Comparison of ENCODE assay signal across 15 cellular contexts in genomic region chr7:104929921-104930320, GRCh38.
"Had no signal": no experiment of that assay in that cellular context is flagged by ENCODE, and none has a peak within 500 bp of the region (broad histone marks: within the 10 kb centered on the region; RNA-seq: fewer than 3 reads in every experiment).

No MANE protein-coding gene starts in this region.

- H3K27me3 Mint-ChIP-seq: activated CD4-positive, alpha-beta memory T cell treated with anti-CD3 and anti-CD28 coated beads for 36 hours; activated naive CD4-positive, alpha-beta T cell treated with anti-CD3 and anti-CD28 coated beads, Interleukin-2, amount 50 U/mL, for 24 hours; activated T-cell treated with anti-CD3 and anti-CD28 coated beads, Interleukin-2, amount 50 U/mL, for 24 hours; naive thymus-derived CD8-positive, alpha-beta T cell; stimulated activated naive B cell treated with anti-CD40 and anti-IgM and Interleukin-4, amounts not matched to agents 10 μg/mL and 1 μg/mL and 100 μg/mL, for 72 hours had no signal

- H3K27me3 ChIP-seq: adrenal gland, colonic mucosa, tibial nerve had no signal

- H3K4me1 Mint-ChIP-seq: activated naive CD4-positive, alpha-beta T cell treated with anti-CD3 and anti-CD28 coated beads, Interleukin-2, amount 50 U/mL, for 24 hours had no signal

- H3K9me3 ChIP-seq: adrenal gland, colonic mucosa, tibial nerve had no signal

- H3K27ac ChIP-seq: adrenal gland, colonic mucosa, tibial nerve had no signal

- H3K9me3 Mint-ChIP-seq: activated CD4-positive, alpha-beta memory T cell treated with anti-CD3 and anti-CD28 coated beads for 36 hours; activated naive CD4-positive, alpha-beta T cell treated with anti-CD3 and anti-CD28 coated beads, Interleukin-2, amount 50 U/mL, for 24 hours; activated T-cell treated with anti-CD3 and anti-CD28 coated beads, Interleukin-2, amount 50 U/mL, for 24 hours; naive thymus-derived CD8-positive, alpha-beta T cell; stimulated activated naive B cell treated with anti-CD40 and anti-IgM and Interleukin-4, amounts not matched to agents 10 μg/mL and 1 μg/mL and 100 μg/mL, for 72 hours had no signal

- H3K36me3 ChIP-seq: adrenal gland, colonic mucosa, tibial nerve had no signal

- H3K4me1 ChIP-seq: adrenal gland had no signal

- ATAC-seq: left lobe of liver; naive thymus-derived CD8-positive, alpha-beta T cell; stimulated activated naive B cell treated with anti-CD40 and anti-IgM and Interleukin-4, amounts not matched to agents 10 μg/mL and 1 μg/mL and 100 μg/mL, for 72 hours had no signal

- H3K4me3 ChIP-seq: adrenal gland, colonic mucosa, tibial nerve had no signal

- DNase-seq: activated CD4-positive, alpha-beta memory T cell treated with anti-CD3 and anti-CD28 coated beads for 36 hours; activated effector memory CD4-positive, alpha-beta T cell treated with anti-CD3 and anti-CD28 coated beads, Interleukin-2, amount 50 U/mL, for 16 hours; activated T-cell treated with anti-CD3 and anti-CD28 coated beads, Interleukin-2, amount 50 U/mL, for 24 hours; adrenal gland; central memory CD4-positive, alpha-beta T cell; colonic mucosa; effector CD4-positive, alpha-beta T cell; islet precursor cell; naive thymus-derived CD8-positive, alpha-beta T cell; nucleus accumbens; stimulated activated CD4-positive, alpha-beta T cell treated with anti-CD3 and anti-CD28 coated beads, Interleukin-2, amount 100 ng/mL, for 48 hours; stimulated activated naive B cell treated with anti-CD40 and anti-IgM and Interleukin-4, amounts not matched to agents 10 μg/mL and 1 μg/mL and 100 μg/mL, for 72 hours had no signal

- H3K4me3 Mint-ChIP-seq: activated CD4-positive, alpha-beta memory T cell treated with anti-CD3 and anti-CD28 coated beads for 36 hours; activated naive CD4-positive, alpha-beta T cell treated with anti-CD3 and anti-CD28 coated beads, Interleukin-2, amount 50 U/mL, for 24 hours; activated T-cell treated with anti-CD3 and anti-CD28 coated beads, Interleukin-2, amount 50 U/mL, for 24 hours; naive thymus-derived CD8-positive, alpha-beta T cell; stimulated activated naive B cell treated with anti-CD40 and anti-IgM and Interleukin-4, amounts not matched to agents 10 μg/mL and 1 μg/mL and 100 μg/mL, for 72 hours had no signal

- H3K36me3 Mint-ChIP-seq: activated CD4-positive, alpha-beta memory T cell treated with anti-CD3 and anti-CD28 coated beads for 36 hours; activated naive CD4-positive, alpha-beta T cell treated with anti-CD3 and anti-CD28 coated beads, Interleukin-2, amount 50 U/mL, for 24 hours; naive thymus-derived CD8-positive, alpha-beta T cell; stimulated activated naive B cell treated with anti-CD40 and anti-IgM and Interleukin-4, amounts not matched to agents 10 μg/mL and 1 μg/mL and 100 μg/mL, for 72 hours had no signal

- H3K27ac Mint-ChIP-seq: activated CD4-positive, alpha-beta memory T cell treated with anti-CD3 and anti-CD28 coated beads for 36 hours; activated naive CD4-positive, alpha-beta T cell treated with anti-CD3 and anti-CD28 coated beads, Interleukin-2, amount 50 U/mL, for 24 hours; activated T-cell treated with anti-CD3 and anti-CD28 coated beads, Interleukin-2, amount 50 U/mL, for 24 hours; stimulated activated naive B cell treated with anti-CD40 and anti-IgM and Interleukin-4, amounts not matched to agents 10 μg/mL and 1 μg/mL and 100 μg/mL, for 72 hours had no signal
